In genomic region chr2:235546151-235546435, GRCh38 we compare ENCODE assay signal across 22 cellular contexts.
"Had no signal": no experiment of that assay in that cellular context is flagged by ENCODE, and none has a peak within 500 bp of the region (broad histone marks: within the 10 kb centered on the region; RNA-seq: fewer than 3 reads in every experiment).

No MANE protein-coding gene starts in this region.

- H3K9me3 Mint-ChIP-seq: central memory CD8-positive, alpha-beta T cell; effector memory CD8-positive, alpha-beta T cell; immature natural killer cell; memory B cell; nephron; stimulated activated memory B cell treated with anti-CD40 and anti-IgM and Interleukin-4, amounts not matched to agents 10 μg/mL and 1 μg/mL and 100 μg/mL, for 72 hours; stimulated activated naive CD8-positive, alpha-beta T cell treated with anti-CD3 and anti-CD28 coated beads, Interleukin-15, Interleukin-2, amounts not matched to agents 100 ng/mL and 50 ng/mL, for 24 hours had no signal

- ATAC-seq: effector memory CD8-positive, alpha-beta T cell; gastrocnemius medialis; right cardiac atrium; stimulated activated memory B cell treated with anti-CD40 and anti-IgM and Interleukin-4, amounts not matched to agents 10 μg/mL and 1 μg/mL and 100 μg/mL, for 72 hours had no signal

- H3K4me1 Mint-ChIP-seq: immature natural killer cell; memory B cell; naive B cell; stimulated activated memory B cell treated with anti-CD40 and anti-IgM and Interleukin-4, amounts not matched to agents 10 μg/mL and 1 μg/mL and 100 μg/mL, for 72 hours had no signal

- H3K36me3 ChIP-seq: esophagus muscularis mucosa, gastrocnemius medialis, left ventricle myocardium inferior, lower lobe of right lung, neutrophil, tibial nerve had no signal

- H3K4me3 ChIP-seq: esophagus muscularis mucosa, gastrocnemius medialis, left ventricle myocardium inferior, lower lobe of right lung, testis, tibial nerve had no signal

- DNase-seq: effector memory CD8-positive, alpha-beta T cell; gastrocnemius medialis; immature natural killer cell; left ventricle myocardium inferior; lower lobe of right lung; midbrain; naive B cell; stimulated activated CD4-positive, alpha-beta T cell treated with anti-CD3 and anti-CD28 coated beads, Interleukin-15, amount 100 ng/mL, for 24 hours; stimulated activated CD4-positive, alpha-beta T cell treated with anti-CD3 and anti-CD28 coated beads, Interleukin-1b, Interleukin-23, amount 100 ng/mL, for 48 hours; stimulated activated CD4-positive, alpha-beta T cell treated with anti-CD3 and anti-CD28 coated beads, Interleukin-4, amount 100 ng/mL, for 24 hours; testis had no signal

- H3K4me3 Mint-ChIP-seq: central memory CD8-positive, alpha-beta T cell; effector memory CD8-positive, alpha-beta T cell; immature natural killer cell; memory B cell; naive B cell; nephron; stimulated activated memory B cell treated with anti-CD40 and anti-IgM and Interleukin-4, amounts not matched to agents 10 μg/mL and 1 μg/mL and 100 μg/mL, for 72 hours; stimulated activated naive CD8-positive, alpha-beta T cell treated with anti-CD3 and anti-CD28 coated beads, Interleukin-15, Interleukin-2, amounts not matched to agents 100 ng/mL and 50 ng/mL, for 24 hours had no signal

- H3K27me3 Mint-ChIP-seq: central memory CD8-positive, alpha-beta T cell; memory B cell; progenitor cell of endocrine pancreas; stimulated activated naive CD8-positive, alpha-beta T cell treated with anti-CD3 and anti-CD28 coated beads, Interleukin-15, Interleukin-2, amounts not matched to agents 100 ng/mL and 50 ng/mL, for 24 hours had no signal

- H3K27me3 ChIP-seq: esophagus muscularis mucosa, gastrocnemius medialis, neutrophil, testis, tibial nerve had no signal

- H3K9me3 ChIP-seq: esophagus muscularis mucosa, gastrocnemius medialis, left ventricle myocardium inferior, lower lobe of right lung, neutrophil, testis, tibial nerve had no signal

- H3K27ac ChIP-seq: epithelial cell of prostate, esophagus muscularis mucosa, gastrocnemius medialis, left ventricle myocardium inferior, lower lobe of right lung, neutrophil, testis, tibial nerve had no signal

- H3K4me1 ChIP-seq: testis had no signal

- H3K36me3 Mint-ChIP-seq: immature natural killer cell; memory B cell; naive B cell; stimulated activated memory B cell treated with anti-CD40 and anti-IgM and Interleukin-4, amounts not matched to agents 10 μg/mL and 1 μg/mL and 100 μg/mL, for 72 hours had no signal

- H3K27ac Mint-ChIP-seq: effector memory CD8-positive, alpha-beta T cell; immature natural killer cell; memory B cell; naive B cell; stimulated activated memory B cell treated with anti-CD40 and anti-IgM and Interleukin-4, amounts not matched to agents 10 μg/mL and 1 μg/mL and 100 μg/mL, for 72 hours; stimulated activated naive CD8-positive, alpha-beta T cell treated with anti-CD3 and anti-CD28 coated beads, Interleukin-15, Interleukin-2, amounts not matched to agents 100 ng/mL and 50 ng/mL, for 24 hours had no signal
